ENCODE assay signal across 10 cellular contexts in genomic region chr7:74271742-74272141, GRCh38. TPM values are rescaled to one million over a fixed set of nuclear protein-coding genes. Genes with fewer than 3 reads are reported as not detected.
DNase-seq lines count a peak whose midpoint lies in the region; ATAC-seq and TF ChIP-seq lines count a peak whose summit lies in the region.
"Had no signal": no experiment of that assay in that cellular context is flagged by ENCODE, and none has a peak within 500 bp of the region (broad histone marks: within the 10 kb centered on the region; RNA-seq: fewer than 3 reads in every experiment).

No MANE protein-coding gene starts in this region.

- H3K9me3 Mint-ChIP-seq in activated naive CD4-positive, alpha-beta T cell treated with anti-CD3 and anti-CD28 coated beads, Interleukin-2, amount 50 U/mL, for 72 hours = no peaks in the 10 kb centered on the region
- H3K9me3 Mint-ChIP-seq in activated naive CD4-positive, alpha-beta T cell treated with anti-CD3 and anti-CD28 coated beads, Interleukin-2, amount 10 ng/mL, durations not matched to agents 7 days and 5 days = no peaks in the 10 kb centered on the region
- no peaks in the 10 kb centered on the region for H3K9me3 Mint-ChIP-seq in activated B cell treated with CpG ODN at 0.5 μM for 24 hours
- H3K9me3 Mint-ChIP-seq: activated T-cell treated with anti-CD3 and anti-CD28 coated beads, Interleukin-2, amount 50 U/mL, for 72 hours; CD4-positive, CD25-positive, alpha-beta regulatory T cell had no signal

- CTCF ChIA-PET in activated naive CD4-positive, alpha-beta T cell treated with anti-CD3 and anti-CD28 coated beads, Interleukin-2, amount 10 ng/mL, durations not matched to agents 7 days and 5 days (lab: Charles Lee) = interaction anchor here (1.2 to 1.7 kb wide), 3 partner anchors 8 to 129 kb away, joined by 3 to 6 read pairs (median 4); no protein-coding TSS in a partner anchor
- CTCF ChIA-PET in activated B cell treated with CpG ODN at 0.5 μM for 24 hours (lab: Charles Lee) = interaction anchor here (1.2 to 2.0 kb wide), 2 partner anchors 13 to 65 kb away, joined by 6 to 8 read pairs; no protein-coding TSS in a partner anchor

- peaks cover 19% of the 10 kb centered on the region for H3K4me1 Mint-ChIP-seq in activated naive CD4-positive, alpha-beta T cell treated with anti-CD3 and anti-CD28 coated beads, Interleukin-2, amount 10 ng/mL, durations not matched to agents 7 days and 5 days
- H3K4me1 Mint-ChIP-seq in activated B cell treated with CpG ODN at 0.5 μM for 24 hours = peaks cover 57% of the 10 kb centered on the region

- POLR2A ChIA-PET in activated B cell treated with CpG ODN at 0.5 μM for 24 hours (lab: Charles Lee) = interaction anchor here (0.8 to 11.9 kb wide), 7 partner anchors 8 to 97 kb away, joined by 3 to 344 read pairs (median 9); partner anchors contain the start of genes CLIP2, LAT2 and RFC2

- H3K9me3 ChIP-seq in lung (ENCODE audit: control insufficient read depth in 2 of 2, insufficient read depth in 1 of 2, low read length in 1 of 2) (no peaks in the 10 kb centered on the region), tibial artery (no peaks in the 10 kb centered on the region)

- H3K4me3 ChIP-seq in lung = no peak overlapping the region
- no peak overlapping the region for H3K4me3 ChIP-seq in tibial artery

- TF ChIP-seq CTCF in activated B cell treated with CpG ODN at 0.5 μM for 24 hours (IDR thresholded peaks at IDR 0.05) (no peak), lung (IDR thresholded peaks at IDR 0.05; ENCODE audit: control extremely low read depth, extremely low read depth) (no peak), tibial artery (IDR thresholded peaks at IDR 0.05) (no peak)

- H3K4me3 Mint-ChIP-seq in activated naive CD4-positive, alpha-beta T cell treated with anti-CD3 and anti-CD28 coated beads, Interleukin-2, amount 10 ng/mL, durations not matched to agents 7 days and 5 days = no peak overlapping the region
- H3K4me3 Mint-ChIP-seq in activated B cell treated with CpG ODN at 0.5 μM for 24 hours = peak overlapping the region; percentile 70

- peak overlapping the region; percentile 61 to 72 for H3K27ac Mint-ChIP-seq in activated naive CD4-positive, alpha-beta T cell treated with anti-CD3 and anti-CD28 coated beads, Interleukin-2, amount 50 U/mL, for 72 hours
- no peak overlapping the region for H3K27ac Mint-ChIP-seq in activated naive CD4-positive, alpha-beta T cell treated with anti-CD3 and anti-CD28 coated beads, Interleukin-2, amount 10 ng/mL, durations not matched to agents 7 days and 5 days
- H3K27ac Mint-ChIP-seq in activated B cell treated with CpG ODN at 0.5 μM for 24 hours = peak overlapping the region; percentile 80
- H3K27ac Mint-ChIP-seq: activated T-cell treated with anti-CD3 and anti-CD28 coated beads, Interleukin-2, amount 50 U/mL, for 72 hours had no signal

- peaks cover 36% of the 10 kb centered on the region for H3K27me3 Mint-ChIP-seq in activated naive CD4-positive, alpha-beta T cell treated with anti-CD3 and anti-CD28 coated beads, Interleukin-2, amount 10 ng/mL, durations not matched to agents 7 days and 5 days
- H3K27me3 Mint-ChIP-seq in activated B cell treated with CpG ODN at 0.5 μM for 24 hours = no peaks in the 10 kb centered on the region

- H3K36me3 Mint-ChIP-seq in activated naive CD4-positive, alpha-beta T cell treated with anti-CD3 and anti-CD28 coated beads, Interleukin-2, amount 50 U/mL, for 72 hours = no peaks in the 10 kb centered on the region
- no peaks in the 10 kb centered on the region for H3K36me3 Mint-ChIP-seq in activated naive CD4-positive, alpha-beta T cell treated with anti-CD3 and anti-CD28 coated beads, Interleukin-2, amount 10 ng/mL, durations not matched to agents 7 days and 5 days
- H3K36me3 Mint-ChIP-seq in activated B cell treated with CpG ODN at 0.5 μM for 24 hours (ENCODE audit: low read depth) = no peaks in the 10 kb centered on the region
- H3K36me3 Mint-ChIP-seq: CD4-positive, CD25-positive, alpha-beta regulatory T cell had no signal

- intact Hi-C loops in activated B cell treated with CpG ODN at 0.5 μM for 24 hours (cut with micrococcal nuclease) (loop anchor here (1.0 to 10.0 kb wide), 6 partner anchors 13 to 169 kb away; partner anchors contain the start of gene RFC2), tibial artery (cut with DNase I; ENCODE audit: low total_unique reads) (no loop called here)

- DNase-seq in activated naive CD4-positive, alpha-beta T cell treated with anti-CD3 and anti-CD28 coated beads, Interleukin-2, amount 50 U/mL, for 72 hours (ENCODE audit: low spot score in 2 of 2) = no peak
- no peak for DNase-seq in activated naive CD4-positive, alpha-beta T cell treated with anti-CD3 and anti-CD28 coated beads, Interleukin-2, amount 10 ng/mL, durations not matched to agents 7 days and 5 days
- DNase-seq in activated B cell treated with CpG ODN at 0.5 μM for 24 hours (no peak), lung (ENCODE audit: low spot score) (no peak), tibial artery (no peak), NCI-H1417 treated with DMSO at 0.1 percent for 48 hours (lab: John Stamatoyannopoulos, UW) (no peak), NCI-H524 (lab: John Stamatoyannopoulos, UW) (no peak)
- DNase-seq: activated T-cell treated with anti-CD3 and anti-CD28 coated beads, Interleukin-2, amount 50 U/mL, for 72 hours; CD4-positive, CD25-positive, alpha-beta regulatory T cell had no signal

- H3K4me1 ChIP-seq in lung (ENCODE audit: control insufficient read depth in 2 of 2, insufficient read depth in 2 of 2, low read length in 2 of 2) (peaks cover 0 to 3% of the 10 kb centered on the region in 2 donors), tibial artery (peaks cover 0 to 23% (median 7%) of the 10 kb centered on the region in 4 donors)

- no peak for ATAC-seq in activated naive CD4-positive, alpha-beta T cell treated with anti-CD3 and anti-CD28 coated beads, Interleukin-2, amount 50 U/mL, for 72 hours
- ATAC-seq in activated B cell treated with CpG ODN at 0.5 μM for 24 hours (ENCODE audit: low read depth) (no peak), lung (ENCODE audit: insufficient read depth, low FRiP score) (no peak), GM19324 (IDR thresholded peaks at IDR 0.05; ENCODE audit: low FRiP score, unreplicated experiment) (no peak)

- H3K27me3 ChIP-seq in lung (ENCODE audit: control insufficient read depth, insufficient read depth) (no peaks in the 10 kb centered on the region), tibial artery (no peaks in the 10 kb centered on the region)

- 30 to 40% methylated on average over 6 of the region's 6 CpGs for WGBS in lung, 2 donors

- H3K36me3 ChIP-seq in lung (ENCODE audit: control insufficient read depth in 2 of 2, insufficient read depth in 2 of 2, low read length in 2 of 2) (no peaks in the 10 kb centered on the region), tibial artery (no peaks in the 10 kb centered on the region)

- peak overlapping the region; percentile 6 to 90 for H3K27ac ChIP-seq in lung (ENCODE audit: low read depth in 1 of 2, low read length in 1 of 2)
- H3K27ac ChIP-seq in tibial artery = peak overlapping the region; percentile 43 to 69

RNA-seq across cellular contexts. Expression of gene CLIP2, which starts 17.5 kb away (rescaled TPM):
- 1 to 10 TPM in 1 of 2 donors, under 1 TPM in 1; 0.89 to 1.1 TPM for total RNA-seq in activated naive CD4-positive, alpha-beta T cell treated with anti-CD3 and anti-CD28 coated beads, Interleukin-2, amount 50 U/mL, for 72 hours
- 60.4 and 61.7 TPM in 2 replicates for total RNA-seq in activated B cell treated with CpG ODN at 0.5 μM for 24 hours
- total RNA-seq in lung = 10 to 100 TPM; 19.5 to 27.0 TPM
- 10 to 100 TPM in 1 of 2 donors, 1 to 10 TPM in 1; 7.9 to 10.3 TPM for polyA plus RNA-seq in lung

RNA-seq across cellular contexts. Expression of gene RFC2, which starts 17.5 kb away (rescaled TPM):
- total RNA-seq in activated naive CD4-positive, alpha-beta T cell treated with anti-CD3 and anti-CD28 coated beads, Interleukin-2, amount 50 U/mL, for 72 hours = 10 to 100 TPM; 80.1 to 84.5 TPM
- total RNA-seq in activated B cell treated with CpG ODN at 0.5 μM for 24 hours (44.0 and 45.8 TPM in 2 replicates), lung (10 to 100 TPM; 14.5 to 23.8 TPM)
- 10 to 100 TPM; 20.5 to 22.0 TPM for polyA plus RNA-seq in lung

Comparison
In these comparisons a context has a peak if more than half of its experiments do, and no peak if none do; other contexts are left out.
1. RNA of gene CLIP2, which starts 17.5 kb away (total RNA-seq): 60.4 to 61.7 TPM in activated B cell treated with CpG ODN at 0.5 μM for 24 hours and 19.5 to 27.0 TPM in lung; 0.89 to 1.1 TPM in activated naive CD4-positive, alpha-beta T cell treated with anti-CD3 and anti-CD28 coated beads, Interleukin-2, amount 50 U/mL, for 72 hours; every median in the first group is over 4 times any median in the second.